Comparison of ENCODE assay signal across 1 cellular context in the genomic region with DNA sequence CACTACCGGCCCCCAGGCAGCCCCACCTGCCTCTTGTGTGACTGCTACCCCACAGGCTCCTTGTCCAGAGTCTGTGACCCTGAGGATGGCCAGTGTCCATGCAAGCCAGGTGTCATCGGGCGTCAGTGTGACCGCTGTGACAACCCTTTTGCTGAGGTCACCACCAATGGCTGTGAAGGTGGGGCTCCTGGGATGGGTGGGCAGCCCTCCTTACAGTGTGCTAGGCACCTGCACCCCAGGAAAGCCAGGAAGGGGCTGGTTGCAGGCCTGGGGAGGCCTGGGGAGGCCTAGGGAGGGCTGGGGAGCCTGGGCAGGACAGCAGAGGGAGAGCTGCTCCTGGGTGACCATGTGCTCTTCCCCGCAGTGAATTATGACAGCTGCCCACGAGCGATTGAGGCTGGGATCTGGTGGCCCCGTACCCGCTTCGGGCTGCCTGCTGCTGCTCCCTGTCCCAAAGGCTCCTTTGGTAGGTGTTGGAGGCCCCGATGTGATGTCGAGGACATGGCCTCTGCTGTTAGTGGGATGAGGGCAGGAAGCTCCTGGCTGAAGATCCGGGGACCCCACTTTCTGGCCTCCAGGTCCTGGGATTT.
TF ChIP-seq lines count a peak whose summit lies in the region.

No MANE protein-coding gene starts in this region.

TF ChIP-seq in GM23338, 12 proteins besides CTCF, POLR2A, EP300 and RAD21:
- no peak for TF ChIP-seq EZH2 (IDR thresholded peaks at IDR 0.05; ENCODE audit: low read depth, unreplicated experiment)
- no peak for TF ChIP-seq CREB1 (CRISPR knock-in tag; IDR thresholded peaks at IDR 0.05; ENCODE audit: low read depth)
- TF ChIP-seq, protein P1, sequence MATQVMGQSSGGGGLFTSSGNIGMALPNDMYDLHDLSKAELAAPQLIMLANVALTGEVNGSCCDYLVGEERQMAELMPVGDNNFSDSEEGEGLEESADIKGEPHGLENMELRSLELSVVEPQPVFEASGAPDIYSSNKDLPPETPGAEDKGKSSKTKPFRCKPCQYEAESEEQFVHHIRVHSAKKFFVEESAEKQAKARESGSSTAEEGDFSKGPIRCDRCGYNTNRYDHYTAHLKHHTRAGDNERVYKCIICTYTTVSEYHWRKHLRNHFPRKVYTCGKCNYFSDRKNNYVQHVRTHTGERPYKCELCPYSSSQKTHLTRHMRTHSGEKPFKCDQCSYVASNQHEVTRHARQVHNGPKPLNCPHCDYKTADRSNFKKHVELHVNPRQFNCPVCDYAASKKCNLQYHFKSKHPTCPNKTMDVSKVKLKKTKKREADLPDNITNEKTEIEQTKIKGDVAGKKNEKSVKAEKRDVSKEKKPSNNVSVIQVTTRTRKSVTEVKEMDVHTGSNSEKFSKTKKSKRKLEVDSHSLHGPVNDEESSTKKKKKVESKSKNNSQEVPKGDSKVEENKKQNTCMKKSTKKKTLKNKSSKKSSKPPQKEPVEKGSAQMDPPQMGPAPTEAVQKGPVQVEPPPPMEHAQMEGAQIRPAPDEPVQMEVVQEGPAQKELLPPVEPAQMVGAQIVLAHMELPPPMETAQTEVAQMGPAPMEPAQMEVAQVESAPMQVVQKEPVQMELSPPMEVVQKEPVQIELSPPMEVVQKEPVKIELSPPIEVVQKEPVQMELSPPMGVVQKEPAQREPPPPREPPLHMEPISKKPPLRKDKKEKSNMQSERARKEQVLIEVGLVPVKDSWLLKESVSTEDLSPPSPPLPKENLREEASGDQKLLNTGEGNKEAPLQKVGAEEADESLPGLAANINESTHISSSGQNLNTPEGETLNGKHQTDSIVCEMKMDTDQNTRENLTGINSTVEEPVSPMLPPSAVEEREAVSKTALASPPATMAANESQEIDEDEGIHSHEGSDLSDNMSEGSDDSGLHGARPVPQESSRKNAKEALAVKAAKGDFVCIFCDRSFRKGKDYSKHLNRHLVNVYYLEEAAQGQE (IDR thresholded peaks at IDR 0.05; ENCODE audit: unreplicated experiment): no peak
